ENCODE assay signal across 28 cellular contexts in genomic region chr17:2701996-2702741, GRCh38. TPM values are rescaled to one million over a fixed set of nuclear protein-coding genes. Genes with fewer than 3 reads are reported as not detected.
DNase-seq lines count a peak whose midpoint lies in the region; ATAC-seq, FAIRE-seq and TF ChIP-seq lines count a peak whose summit lies in the region.
"Had no signal": no experiment of that assay in that cellular context is flagged by ENCODE, and none has a peak within 500 bp of the region (broad histone marks: within the 10 kb centered on the region; RNA-seq: fewer than 3 reads in every experiment).

No MANE protein-coding gene starts in this region.

- 83% methylated on average over 22 of the region's 22 CpGs for WGBS in esophagus muscularis mucosa

- peaks cover 0 to 9% (median 4%) of the 10 kb centered on the region in 3 donors for H3K4me1 Mint-ChIP-seq in IgD-negative memory B cell

- H3K36me3 Mint-ChIP-seq in IgD-negative memory B cell = peaks cover 2% of the 10 kb centered on the region
- H3K36me3 Mint-ChIP-seq: naive B cell had no signal

- TF ChIP-seq EP300 in esophagus muscularis mucosa (IDR thresholded peaks at IDR 0.05) = no peak

- no peaks in the 10 kb centered on the region for H3K9me3 ChIP-seq in osteoblast (ENCODE audit: low read depth, low read length)
- no peaks in the 10 kb centered on the region for H3K9me3 ChIP-seq in esophagus muscularis mucosa
- H3K9me3 ChIP-seq: SJSA1, stomach had no signal

- intact Hi-C loops in esophagus muscularis mucosa (cut with DNase I) = no loop called here

- TF ChIP-seq POLR2A in esophagus muscularis mucosa (IDR thresholded peaks at IDR 0.05; ENCODE audit: low read depth) = no peak

- TF ChIP-seq CTCF in GM13977 (IDR thresholded peaks at IDR 0.05; ENCODE audit: extremely low read depth, insufficient read depth, missing control alignments) (no peak), osteoblast (IDR thresholded peaks at IDR 0.05; ENCODE audit: extremely low read depth, low read depth, low read length) (no peak), esophagus muscularis mucosa (IDR thresholded peaks at IDR 0.05) (no peak)

- H3K27me3 ChIP-seq in osteoblast (ENCODE audit: insufficient read depth, low read length) = no peaks in the 10 kb centered on the region
- H3K27me3 ChIP-seq in esophagus muscularis mucosa = no peaks in the 10 kb centered on the region
- H3K27me3 ChIP-seq: brain microvascular endothelial cell, SJSA1, stomach had no signal

- no peak overlapping the region for H3K4me3 Mint-ChIP-seq in IgD-negative memory B cell
- H3K4me3 Mint-ChIP-seq: activated CD8-positive, alpha-beta T cell treated with anti-CD3 and anti-CD28 coated beads, Interleukin-2, amount 10 ng/mL, durations not matched to agents 7 days and 5 days; naive B cell; T-helper 17 cell had no signal

- no peak overlapping the region for H3K4me3 ChIP-seq in osteoblast (ENCODE audit: insufficient read depth, low read length)
- no peak overlapping the region for H3K4me3 ChIP-seq in esophagus muscularis mucosa
- H3K4me3 ChIP-seq: SJSA1, smooth muscle cell, stomach had no signal

- H3K27me3 Mint-ChIP-seq in IgD-negative memory B cell = no peaks in the 10 kb centered on the region
- H3K27me3 Mint-ChIP-seq: naive B cell, T-helper 17 cell had no signal

- H3K4me1 ChIP-seq in osteoblast (ENCODE audit: insufficient read depth, low read length) (peaks cover 5% of the 10 kb centered on the region), esophagus muscularis mucosa (peaks cover 18 to 28% (median 23%) of the 10 kb centered on the region in 4 donors)

- H3K9me3 Mint-ChIP-seq in IgD-negative memory B cell = no peaks in the 10 kb centered on the region
- H3K9me3 Mint-ChIP-seq: naive B cell had no signal

- H3K27ac ChIP-seq in osteoblast (ENCODE audit: low read depth, low read length) (no peak overlapping the region), esophagus muscularis mucosa (replicated peaks in 1 of 4) (peak overlapping the region in 2 of 4 donors; percentile 34 to 42)
- H3K27ac ChIP-seq: brain microvascular endothelial cell, SJSA1 had no signal

- peaks cover 32% of the 10 kb centered on the region for H4K20me1 ChIP-seq in osteoblast (ENCODE audit: insufficient read depth, low read length)

- no peak overlapping the region for H2AFZ ChIP-seq in osteoblast (ENCODE audit: low read length)

- peak overlapping the region in 2 of 3 donors; percentile 14 to 43 for H3K27ac Mint-ChIP-seq in IgD-negative memory B cell
- H3K27ac Mint-ChIP-seq: activated CD8-positive, alpha-beta T cell treated with anti-CD3 and anti-CD28 coated beads, Interleukin-2, amount 10 ng/mL, durations not matched to agents 7 days and 5 days; naive B cell; T-helper 17 cell had no signal

- peaks cover 35% of the 10 kb centered on the region for H3K79me2 ChIP-seq in osteoblast (ENCODE audit: insufficient read depth, low read length)

- peak; percentile 22 for DNase-seq in GM13977 (ENCODE audit: low spot score)
- DNase-seq in frontal cortex (ENCODE audit: low spot score in 2 of 2) = peak; percentile 23 to 37
- DNase-seq in osteoblast (ENCODE audit: insufficient read length, low spot score, missing footprints) = peak; percentile 74
- no peak for DNase-seq in NCI-H2029 treated with DMSO at 0.1 percent for 48 hours (lab: John Stamatoyannopoulos, UW)
- no peak for DNase-seq in esophagus muscularis mucosa (ENCODE audit: extremely low spot score)
- DNase-seq: activated CD8-positive, alpha-beta T cell treated with anti-CD3 and anti-CD28 coated beads, Interleukin-2, amount 10 ng/mL, durations not matched to agents 7 days and 5 days; activated T-cell treated with anti-CD3 and anti-CD28 coated beads, Interleukin-2, amount 50 U/mL, for 48 hours; AML-193; brain microvascular endothelial cell; COR-L47; EL; naive B cell; NCI-H1436; NCI-H82; PC-3; stimulated activated CD4-positive, alpha-beta T cell treated with anti-CD3 and anti-CD28 coated beads, Interleukin-4, amount 100 ng/mL, for 24 hours; stomach; T-helper 17 cell had no signal

- no peak for FAIRE-seq in frontal cortex (lab: Jason Lieb, UNC)
- FAIRE-seq: GM19239 had no signal

- no peak for ATAC-seq in HG03025 (IDR thresholded peaks at IDR 0.05; ENCODE audit: low FRiP score, unreplicated experiment)
- ATAC-seq in GM19467 (IDR thresholded peaks at IDR 0.05; ENCODE audit: unreplicated experiment) = no peak
- ATAC-seq: activated CD8-positive, alpha-beta T cell treated with anti-CD3 and anti-CD28 coated beads, Interleukin-2, amount 10 ng/mL, durations not matched to agents 7 days and 5 days; PC-3; T-helper 17 cell had no signal

- in situ Hi-C loops in GM13977 (cut with MboI; ENCODE audit: low pct_unique_long_range_greater_than_20kb, low sequenced_read_pairs, unreplicated experiment) = no loop called here

- H3K36me3 ChIP-seq in osteoblast (ENCODE audit: insufficient read depth, low read length) = peaks cover 34% of the 10 kb centered on the region
- H3K36me3 ChIP-seq in esophagus muscularis mucosa = peaks cover 55 to 77% (median 72%) of the 10 kb centered on the region in 4 donors

- no peak overlapping the region for H3K4me2 ChIP-seq in osteoblast (ENCODE audit: insufficient read depth, low read length)
- H3K4me2 ChIP-seq: smooth muscle cell had no signal

RNA-seq across cellular contexts. Expression of gene CLUH, which starts 9.4 kb away (rescaled TPM):
- 19.7 TPM for polyA plus RNA-seq in IgD-negative memory B cell
- total RNA-seq in frontal cortex (24.1 TPM), osteoblast (36.2 and 41.6 TPM in 2 replicates), esophagus muscularis mucosa (10 to 100 TPM; 42.8 to 92.9 (median 62.9) TPM)

RNA-seq across cellular contexts. Expression of gene CCDC92B, which starts 47.3 kb away (rescaled TPM):
- not detected for polyA plus RNA-seq in IgD-negative memory B cell
- 1.2 TPM for total RNA-seq in frontal cortex
- total RNA-seq in osteoblast = not detected in 2 replicates
- under 1 TPM in 2 of 4 donors, not detected in 2; 0.13 to 0.42 TPM for total RNA-seq in esophagus muscularis mucosa
- total RNA-seq: activated CD8-positive, alpha-beta T cell treated with anti-CD3 and anti-CD28 coated beads, Interleukin-2, amount 10 ng/mL, durations not matched to agents 7 days and 5 days; dermis microvascular lymphatic vessel endothelial cell; glomerular endothelial cell; H4; M059J; PC-3; SJSA1; smooth muscle cell had no signal
- polyA plus RNA-seq: smooth muscle cell had no signal

Comparison
In these comparisons a context has a peak if more than half of its experiments do, and no peak if none do; other contexts are left out.
1. DNase-seq: peak in GM13977 (single experiment), frontal cortex (2 of 2) and osteoblast (single experiment); none in NCI-H2029 treated with DMSO at 0.1 percent for 48 hours (single experiment) and esophagus muscularis mucosa (single experiment).